Comparison of ENCODE assay signal across 14 cellular contexts in the genomic region with DNA sequence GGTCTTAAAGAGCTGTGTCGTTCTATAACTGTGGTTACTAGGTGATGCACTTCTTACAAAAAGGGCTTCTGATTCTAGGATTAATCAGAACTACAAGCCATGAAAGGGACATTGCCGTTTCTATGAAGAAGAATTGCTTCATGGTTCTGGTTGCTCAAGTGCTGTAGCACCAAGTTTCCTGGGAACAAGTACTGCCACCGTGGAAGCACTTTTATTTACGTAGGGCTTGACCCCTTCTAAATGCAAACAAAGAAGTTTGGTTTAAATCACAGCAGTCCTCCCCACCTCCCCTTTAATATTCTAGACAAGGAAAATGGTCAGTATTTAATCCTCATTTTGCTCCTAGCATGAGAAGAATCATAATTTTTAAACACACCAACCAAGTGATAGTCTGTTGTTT. TPM values are rescaled to one million over a fixed set of nuclear protein-coding genes. Genes with fewer than 3 reads are reported as not detected.
DNase-seq lines count a peak whose midpoint lies in the region; ATAC-seq and TF ChIP-seq lines count a peak whose summit lies in the region.
"Had no signal": no experiment of that assay in that cellular context is flagged by ENCODE, and none has a peak within 500 bp of the region (broad histone marks: within the 10 kb centered on the region; RNA-seq: fewer than 3 reads in every experiment).

No MANE protein-coding gene starts in this region.

- H3K4me3 ChIP-seq in Panc1 (ENCODE audit: low read depth in 2 of 2, low read length in 2 of 2), result no peak overlapping the region

- H3K9me3 Mint-ChIP-seq in osteocyte (ENCODE audit: unreplicated experiment), result peaks cover 11% of the 10 kb centered on the region

- TF ChIP-seq CTCF in Panc1 (IDR thresholded peaks at IDR 0.05) (no peak), osteocyte (IDR thresholded peaks at IDR 0.05) (no peak)

- peaks cover 24% of the 10 kb centered on the region; the same call in 1 of the 2 replicates for H3K36me3 ChIP-seq in Panc1 (ENCODE audit: control insufficient read depth, insufficient read depth, low read length)

- POLR2A ChIA-PET in Panc1 (lab: Charles Lee), result interaction anchor here (0.7 to 1.2 kb wide), 2 partner anchors 26 to 72 kb away, joined by 3 to 5 read pairs; a partner anchor contains a TSS

- no peaks in the 10 kb centered on the region for H3K9me3 ChIP-seq in Panc1 (ENCODE audit: control insufficient read depth, insufficient read depth, low read depth, low read length)

- H3K4me1 Mint-ChIP-seq in osteocyte (ENCODE audit: unreplicated experiment), result peaks cover 78% of the 10 kb centered on the region
- H3K4me1 Mint-ChIP-seq: immature natural killer cell had no signal

- intact Hi-C loops in Panc1 (cut with micrococcal nuclease; ENCODE audit: unreplicated experiment), result no loop called here

- no peaks in the 10 kb centered on the region for H3K27me3 ChIP-seq in Panc1 (ENCODE audit: control insufficient read depth, insufficient read depth, low read length)

- peak overlapping the region; percentile 20 for H3K4me3 Mint-ChIP-seq in osteocyte (ENCODE audit: unreplicated experiment)
- H3K4me3 Mint-ChIP-seq: CD4-positive, alpha-beta memory T cell; immature natural killer cell had no signal

- DNase-seq in EL (peak; percentile 13), Panc1 (ENCODE audit: low read depth, low spot score) (no peak), fibroblast of gingiva (ENCODE audit: low read depth) (peak; percentile 61), osteocyte (ENCODE audit: extremely low spot score, unreplicated experiment) (no peak), islet precursor cell (no peak)
- DNase-seq: activated CD8-positive, alpha-beta memory T cell treated with anti-CD3 and anti-CD28 coated beads, Interleukin-2, amount 50 U/mL, for 4 hours; CD4-positive, alpha-beta memory T cell; HCEC 1CT; immature natural killer cell; stimulated activated CD4-positive, alpha-beta T cell treated with anti-CD3 and anti-CD28 coated beads, Interleukin-15, amount 100 ng/mL, for 24 hours; T1000 had no signal

- H3K36me3 Mint-ChIP-seq in osteocyte (ENCODE audit: unreplicated experiment), result peaks cover 35% of the 10 kb centered on the region
- H3K36me3 Mint-ChIP-seq: CD4-positive, alpha-beta memory T cell; immature natural killer cell had no signal

- H3K27me3 Mint-ChIP-seq in osteocyte (ENCODE audit: unreplicated experiment), result no peaks in the 10 kb centered on the region

- BruUV-seq in Panc1 (replicated peaks; lab: Mats Ljungman, UMichigan), result no TSS peak

- H3K27ac ChIP-seq in Panc1 (ENCODE audit: low read length), result peak overlapping the region; percentile 67

- ATAC-seq in Panc1 (peak; percentile 61), GM18520 (IDR thresholded peaks at IDR 0.05; ENCODE audit: unreplicated experiment) (no peak), GM21367 (IDR thresholded peaks at IDR 0.05; ENCODE audit: unreplicated experiment) (no peak), GM21737 (IDR thresholded peaks at IDR 0.05; ENCODE audit: unreplicated experiment) (no peak)

- H3K4me1 ChIP-seq in Panc1 (ENCODE audit: control insufficient read depth, insufficient read depth, low read length), result peaks cover 66% of the 10 kb centered on the region

- in situ Hi-C loops in Panc1 (cut with HindIII; ENCODE audit: low pct_unique_long_range_greater_than_20kb, low sequenced_read_pairs), result no loop called here

- CTCF ChIA-PET in Panc1 (lab: Charles Lee), result interaction anchor here (0.8 kb wide), 1 partner anchor 134 kb away, joined by 3 read pairs; no protein-coding TSS in a partner anchor

- peak overlapping the region; percentile 81 for H3K27ac Mint-ChIP-seq in osteocyte (ENCODE audit: unreplicated experiment)
- H3K27ac Mint-ChIP-seq: CD4-positive, alpha-beta memory T cell; immature natural killer cell had no signal

RNA-seq across cellular contexts. Expression of a gene that starts 9.8 kb away (rescaled TPM):
- total RNA-seq in Panc1 (2021; ENCODE audit: unreplicated experiment) (158 TPM), osteocyte (126 and 128 TPM in 2 replicates)
- 103 TPM for polyA plus RNA-seq in Panc1 (2012; ENCODE audit: insufficient read length)
- polyA plus RNA-seq: CD4-positive, alpha-beta memory T cell; immature natural killer cell had no signal

Comparison
In these comparisons a context has a peak if more than half of its experiments do, and no peak if none do; other contexts are left out.
1. DNase-seq: peak in EL (single experiment) and fibroblast of gingiva (single experiment); none in Panc1 (single experiment), osteocyte (single experiment) and islet precursor cell (single experiment).